1 cellular context compared by ENCODE assay signal in the genomic region with DNA sequence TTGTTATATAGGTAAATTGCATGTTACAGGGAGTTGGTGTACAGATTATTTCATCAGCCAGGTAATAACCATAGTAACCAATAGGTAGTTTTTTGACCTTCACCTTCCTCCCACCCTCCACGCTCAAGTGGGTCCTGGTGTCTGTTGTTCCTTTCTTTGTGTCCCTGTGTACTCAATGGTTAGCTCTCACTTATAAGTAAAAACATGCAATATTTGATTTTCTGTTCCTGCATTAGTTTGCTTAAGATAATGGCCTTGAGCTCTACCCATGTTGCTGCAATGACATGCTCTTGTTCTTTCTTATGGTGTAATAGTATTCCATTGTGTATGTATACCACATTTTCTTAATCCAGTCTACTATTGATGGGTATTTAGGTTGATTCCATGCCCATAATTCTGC.
A peak's percentile ranks its signal among the peaks of the same experiment; 100 is the strongest.
TF ChIP-seq lines count a peak whose summit lies in the region.

No MANE protein-coding gene starts in this region.

TF ChIP-seq in HepG2, 621 proteins besides CTCF, POLR2A, EP300 and RAD21 (continued from another document and continues in another):
- TF ChIP-seq, protein P1, sequence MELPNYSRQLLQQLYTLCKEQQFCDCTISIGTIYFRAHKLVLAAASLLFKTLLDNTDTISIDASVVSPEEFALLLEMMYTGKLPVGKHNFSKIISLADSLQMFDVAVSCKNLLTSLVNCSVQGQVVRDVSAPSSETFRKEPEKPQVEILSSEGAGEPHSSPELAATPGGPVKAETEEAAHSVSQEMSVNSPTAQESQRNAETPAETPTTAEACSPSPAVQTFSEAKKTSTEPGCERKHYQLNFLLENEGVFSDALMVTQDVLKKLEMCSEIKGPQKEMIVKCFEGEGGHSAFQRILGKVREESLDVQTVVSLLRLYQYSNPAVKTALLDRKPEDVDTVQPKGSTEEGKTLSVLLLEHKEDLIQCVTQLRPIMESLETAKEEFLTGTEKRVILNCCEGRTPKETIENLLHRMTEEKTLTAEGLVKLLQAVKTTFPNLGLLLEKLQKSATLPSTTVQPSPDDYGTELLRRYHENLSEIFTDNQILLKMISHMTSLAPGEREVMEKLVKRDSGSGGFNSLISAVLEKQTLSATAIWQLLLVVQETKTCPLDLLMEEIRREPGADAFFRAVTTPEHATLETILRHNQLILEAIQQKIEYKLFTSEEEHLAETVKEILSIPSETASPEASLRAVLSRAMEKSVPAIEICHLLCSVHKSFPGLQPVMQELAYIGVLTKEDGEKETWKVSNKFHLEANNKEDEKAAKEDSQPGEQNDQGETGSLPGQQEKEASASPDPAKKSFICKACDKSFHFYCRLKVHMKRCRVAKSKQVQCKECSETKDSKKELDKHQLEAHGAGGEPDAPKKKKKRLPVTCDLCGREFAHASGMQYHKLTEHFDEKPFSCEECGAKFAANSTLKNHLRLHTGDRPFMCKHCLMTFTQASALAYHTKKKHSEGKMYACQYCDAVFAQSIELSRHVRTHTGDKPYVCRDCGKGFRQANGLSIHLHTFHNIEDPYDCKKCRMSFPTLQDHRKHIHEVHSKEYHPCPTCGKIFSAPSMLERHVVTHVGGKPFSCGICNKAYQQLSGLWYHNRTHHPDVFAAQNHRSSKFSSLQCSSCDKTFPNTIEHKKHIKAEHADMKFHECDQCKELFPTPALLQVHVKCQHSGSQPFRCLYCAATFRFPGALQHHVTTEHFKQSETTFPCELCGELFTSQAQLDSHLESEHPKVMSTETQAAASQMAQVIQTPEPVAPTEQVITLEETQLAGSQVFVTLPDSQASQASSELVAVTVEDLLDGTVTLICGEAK (IDR thresholded peaks at IDR 0.05): no peak
- TF ChIP-seq, protein P1 (CRISPR knock-in tag; IDR thresholded peaks at IDR 0.05): no peak
- TF ChIP-seq NR2F2 (IDR thresholded peaks at IDR 0.05; ENCODE audit: borderline replicate concordance, low read depth): peak; percentile 51; the same call in 1 of the 2 replicates
- TF ChIP-seq ZNF251 (CRISPR knock-in tag; IDR thresholded peaks at IDR 0.05): no peak
- TF ChIP-seq GTF2F1 (IDR thresholded peaks at IDR 0.05; ENCODE audit: low read length): no peak
- no peak for TF ChIP-seq SMAD9 (CRISPR knock-in tag; IDR thresholded peaks at IDR 0.05)
- no peak for TF ChIP-seq MAF1 (CRISPR knock-in tag; IDR thresholded peaks at IDR 0.05; ENCODE audit: borderline replicate concordance)
- TF ChIP-seq PHF5A (CRISPR knock-in tag; IDR thresholded peaks at IDR 0.05; ENCODE audit: low read depth, unreplicated experiment): no peak
- TF ChIP-seq, protein P2, sequence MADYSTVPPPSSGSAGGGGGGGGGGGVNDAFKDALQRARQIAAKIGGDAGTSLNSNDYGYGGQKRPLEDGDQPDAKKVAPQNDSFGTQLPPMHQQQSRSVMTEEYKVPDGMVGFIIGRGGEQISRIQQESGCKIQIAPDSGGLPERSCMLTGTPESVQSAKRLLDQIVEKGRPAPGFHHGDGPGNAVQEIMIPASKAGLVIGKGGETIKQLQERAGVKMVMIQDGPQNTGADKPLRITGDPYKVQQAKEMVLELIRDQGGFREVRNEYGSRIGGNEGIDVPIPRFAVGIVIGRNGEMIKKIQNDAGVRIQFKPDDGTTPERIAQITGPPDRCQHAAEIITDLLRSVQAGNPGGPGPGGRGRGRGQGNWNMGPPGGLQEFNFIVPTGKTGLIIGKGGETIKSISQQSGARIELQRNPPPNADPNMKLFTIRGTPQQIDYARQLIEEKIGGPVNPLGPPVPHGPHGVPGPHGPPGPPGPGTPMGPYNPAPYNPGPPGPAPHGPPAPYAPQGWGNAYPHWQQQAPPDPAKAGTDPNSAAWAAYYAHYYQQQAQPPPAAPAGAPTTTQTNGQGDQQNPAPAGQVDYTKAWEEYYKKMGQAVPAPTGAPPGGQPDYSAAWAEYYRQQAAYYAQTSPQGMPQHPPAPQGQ (CRISPR knock-in tag; IDR thresholded peaks at IDR 0.05; ENCODE audit: borderline replicate concordance): no peak
- TF ChIP-seq, protein P3, sequence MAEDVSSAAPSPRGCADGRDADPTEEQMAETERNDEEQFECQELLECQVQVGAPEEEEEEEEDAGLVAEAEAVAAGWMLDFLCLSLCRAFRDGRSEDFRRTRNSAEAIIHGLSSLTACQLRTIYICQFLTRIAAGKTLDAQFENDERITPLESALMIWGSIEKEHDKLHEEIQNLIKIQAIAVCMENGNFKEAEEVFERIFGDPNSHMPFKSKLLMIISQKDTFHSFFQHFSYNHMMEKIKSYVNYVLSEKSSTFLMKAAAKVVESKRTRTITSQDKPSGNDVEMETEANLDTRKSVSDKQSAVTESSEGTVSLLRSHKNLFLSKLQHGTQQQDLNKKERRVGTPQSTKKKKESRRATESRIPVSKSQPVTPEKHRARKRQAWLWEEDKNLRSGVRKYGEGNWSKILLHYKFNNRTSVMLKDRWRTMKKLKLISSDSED (CRISPR knock-in tag; IDR thresholded peaks at IDR 0.05): no peak
- TF ChIP-seq STAG1 (CRISPR knock-in tag; IDR thresholded peaks at IDR 0.05): no peak
- peak; percentile 16; the same call in 1 of the 2 replicates for TF ChIP-seq TGIF2 (CRISPR knock-in tag; IDR thresholded peaks at IDR 0.05)
- TF ChIP-seq ZNF432 (CRISPR knock-in tag; IDR thresholded peaks at IDR 0.05; ENCODE audit: borderline replicate concordance): no peak
- TF ChIP-seq DNMT3B (CRISPR knock-in tag; conservative IDR thresholded peaks at IDR 0.05): no peak
- TF ChIP-seq, protein P4, sequence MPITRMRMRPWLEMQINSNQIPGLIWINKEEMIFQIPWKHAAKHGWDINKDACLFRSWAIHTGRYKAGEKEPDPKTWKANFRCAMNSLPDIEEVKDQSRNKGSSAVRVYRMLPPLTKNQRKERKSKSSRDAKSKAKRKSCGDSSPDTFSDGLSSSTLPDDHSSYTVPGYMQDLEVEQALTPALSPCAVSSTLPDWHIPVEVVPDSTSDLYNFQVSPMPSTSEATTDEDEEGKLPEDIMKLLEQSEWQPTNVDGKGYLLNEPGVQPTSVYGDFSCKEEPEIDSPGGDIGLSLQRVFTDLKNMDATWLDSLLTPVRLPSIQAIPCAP (CRISPR knock-in tag; IDR thresholded peaks at IDR 0.05; ENCODE audit: low read depth): no peak
- no peak for TF ChIP-seq ETV5 (CRISPR knock-in tag; IDR thresholded peaks at IDR 0.05; ENCODE audit: borderline replicate concordance)
- TF ChIP-seq ZNF598 (CRISPR knock-in tag; IDR thresholded peaks at IDR 0.05; ENCODE audit: borderline replicate concordance): no peak
- no peak for TF ChIP-seq TCF12 (IDR thresholded peaks at IDR 0.05)
- TF ChIP-seq TCF12 (CRISPR knock-in tag; IDR thresholded peaks at IDR 0.05): no peak
- TF ChIP-seq, protein P5, sequence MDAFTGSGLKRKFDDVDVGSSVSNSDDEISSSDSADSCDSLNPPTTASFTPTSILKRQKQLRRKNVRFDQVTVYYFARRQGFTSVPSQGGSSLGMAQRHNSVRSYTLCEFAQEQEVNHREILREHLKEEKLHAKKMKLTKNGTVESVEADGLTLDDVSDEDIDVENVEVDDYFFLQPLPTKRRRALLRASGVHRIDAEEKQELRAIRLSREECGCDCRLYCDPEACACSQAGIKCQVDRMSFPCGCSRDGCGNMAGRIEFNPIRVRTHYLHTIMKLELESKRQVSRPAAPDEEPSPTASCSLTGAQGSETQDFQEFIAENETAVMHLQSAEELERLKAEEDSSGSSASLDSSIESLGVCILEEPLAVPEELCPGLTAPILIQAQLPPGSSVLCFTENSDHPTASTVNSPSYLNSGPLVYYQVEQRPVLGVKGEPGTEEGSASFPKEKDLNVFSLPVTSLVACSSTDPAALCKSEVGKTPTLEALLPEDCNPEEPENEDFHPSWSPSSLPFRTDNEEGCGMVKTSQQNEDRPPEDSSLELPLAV (CRISPR knock-in tag; conservative IDR thresholded peaks at IDR 0.05; ENCODE audit: low read depth): no peak
- peak; percentile 62; the same call in 1 of the 2 replicates for TF ChIP-seq NCOR1 (IDR thresholded peaks at IDR 0.05; ENCODE audit: borderline replicate concordance, low read length)
- TF ChIP-seq MAFK (conservative IDR thresholded peaks at IDR 0.05 in 1 of 2, IDR thresholded peaks at IDR 0.05 in 1 of 2; ENCODE audit: low read length in 2 of 2): no peak
- no peak for TF ChIP-seq ZNF567 (CRISPR knock-in tag; IDR thresholded peaks at IDR 0.05; ENCODE audit: borderline replicate concordance)
- peak; percentile 54 for TF ChIP-seq SKI (IDR thresholded peaks at IDR 0.05; ENCODE audit: partially characterized antibody)
- TF ChIP-seq NR2C2 (CRISPR knock-in tag; IDR thresholded peaks at IDR 0.05; ENCODE audit: borderline replicate concordance): peak; percentile 62
- no peak for TF ChIP-seq ZNF674 (CRISPR knock-in tag; IDR thresholded peaks at IDR 0.05; ENCODE audit: low read depth)
- TF ChIP-seq ZNF749 (CRISPR knock-in tag; IDR thresholded peaks at IDR 0.05; ENCODE audit: borderline replicate concordance): no peak
- no peak for TF ChIP-seq RFX5 (IDR thresholded peaks at IDR 0.05; ENCODE audit: low read depth, low read length)
- TF ChIP-seq ESRRA (CRISPR knock-in tag; IDR thresholded peaks at IDR 0.05; ENCODE audit: low read depth): 0 out of 2 replicates have a peak, but pooled peaks have one; percentile 66
- TF ChIP-seq ZNF547 (CRISPR knock-in tag; IDR thresholded peaks at IDR 0.05): no peak
- TF ChIP-seq ZNF558 (CRISPR knock-in tag; IDR thresholded peaks at IDR 0.05; ENCODE audit: borderline replicate concordance): no peak
- TF ChIP-seq ZNF34 (CRISPR knock-in tag; IDR thresholded peaks at IDR 0.05; ENCODE audit: borderline replicate concordance): no peak
- TF ChIP-seq, protein P6, sequence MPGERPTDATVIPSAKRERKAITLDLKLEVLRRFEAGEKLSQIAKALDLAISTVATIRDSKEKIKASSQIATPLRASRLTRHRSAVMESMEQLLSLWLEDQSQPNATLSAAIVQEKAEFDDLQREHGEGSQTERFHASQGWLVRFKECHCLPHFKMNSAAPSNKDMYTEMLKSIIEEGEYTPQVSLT (CRISPR knock-in tag; IDR thresholded peaks at IDR 0.05; ENCODE audit: borderline replicate concordance, low read depth): no peak
- peak; percentile 93 for TF ChIP-seq FOXJ3 (CRISPR knock-in tag; IDR thresholded peaks at IDR 0.05; ENCODE audit: borderline replicate concordance)
- TF ChIP-seq SRSF1 (optimal IDR thresholded peaks at IDR 0.05; ENCODE audit: low read depth, low read length): no peak
- peak; percentile 84 for TF ChIP-seq BCL6 (CRISPR knock-in tag; IDR thresholded peaks at IDR 0.05)
- TF ChIP-seq ZNF556 (CRISPR knock-in tag; IDR thresholded peaks at IDR 0.05; ENCODE audit: borderline replicate concordance): no peak; the same call in 1 of the 2 replicates
- TF ChIP-seq, protein P7, sequence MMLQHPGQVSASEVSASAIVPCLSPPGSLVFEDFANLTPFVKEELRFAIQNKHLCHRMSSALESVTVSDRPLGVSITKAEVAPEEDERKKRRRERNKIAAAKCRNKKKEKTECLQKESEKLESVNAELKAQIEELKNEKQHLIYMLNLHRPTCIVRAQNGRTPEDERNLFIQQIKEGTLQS (CRISPR knock-in tag; IDR thresholded peaks at IDR 0.05): no peak
- TF ChIP-seq, protein P8, sequence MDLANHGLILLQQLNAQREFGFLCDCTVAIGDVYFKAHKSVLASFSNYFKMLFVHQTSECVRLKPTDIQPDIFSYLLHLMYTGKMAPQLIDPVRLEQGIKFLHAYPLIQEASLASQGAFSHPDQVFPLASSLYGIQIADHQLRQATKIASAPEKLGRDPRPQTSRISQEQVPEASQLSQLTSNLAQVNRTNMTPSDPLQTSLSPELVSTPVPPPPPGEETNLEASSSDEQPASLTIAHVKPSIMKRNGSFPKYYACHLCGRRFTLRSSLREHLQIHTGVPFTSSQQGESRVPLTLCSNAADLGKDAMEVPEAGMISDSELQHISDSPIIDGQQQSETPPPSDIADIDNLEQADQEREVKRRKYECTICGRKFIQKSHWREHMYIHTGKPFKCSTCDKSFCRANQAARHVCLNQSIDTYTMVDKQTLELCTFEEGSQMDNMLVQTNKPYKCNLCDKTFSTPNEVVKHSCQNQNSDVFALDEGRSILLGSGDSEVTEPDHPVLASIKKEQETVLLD (CRISPR knock-in tag; IDR thresholded peaks at IDR 0.05; ENCODE audit: low read depth): no peak
- TF ChIP-seq HNRNPK (IDR thresholded peaks at IDR 0.05; ENCODE audit: low read depth, low read length, poor library complexity, severe bottlenecking): no peak
- no peak for TF ChIP-seq ZBTB42 (CRISPR knock-in tag; IDR thresholded peaks at IDR 0.05)
- no peak for TF ChIP-seq ZNF138 (CRISPR knock-in tag; IDR thresholded peaks at IDR 0.05; ENCODE audit: low read depth)
- no peak for TF ChIP-seq RFX1 (IDR thresholded peaks at IDR 0.05)
- no peak for TF ChIP-seq ZNF720 (CRISPR knock-in tag; IDR thresholded peaks at IDR 0.05)
- TF ChIP-seq ZNF264 (CRISPR knock-in tag; IDR thresholded peaks at IDR 0.05): 0 out of 2 replicates have a peak, but pooled peaks have one; percentile 51
- TF ChIP-seq XRCC5 (optimal IDR thresholded peaks at IDR 0.05; ENCODE audit: low read length): no peak
- no peak for TF ChIP-seq FOXM1 (CRISPR knock-in tag; IDR thresholded peaks at IDR 0.05)
- TF ChIP-seq ZNF616 (CRISPR knock-in tag; IDR thresholded peaks at IDR 0.05; ENCODE audit: low read depth): no peak
- TF ChIP-seq SP140L (CRISPR knock-in tag; IDR thresholded peaks at IDR 0.05; ENCODE audit: borderline replicate concordance): no peak
- TF ChIP-seq TEAD2 (CRISPR knock-in tag; IDR thresholded peaks at IDR 0.05): no peak
- no peak for TF ChIP-seq SYNCRIP (IDR thresholded peaks at IDR 0.05; ENCODE audit: insufficient read depth, low read depth, low read length)
- no peak for TF ChIP-seq HNRNPUL1 (IDR thresholded peaks at IDR 0.05; ENCODE audit: low read depth, low read length)
- no peak for TF ChIP-seq SALL2 (CRISPR knock-in tag; IDR thresholded peaks at IDR 0.05)
- no peak for TF ChIP-seq ZNF253 (CRISPR knock-in tag; IDR thresholded peaks at IDR 0.05; ENCODE audit: borderline replicate concordance)
- TF ChIP-seq KAT7 (CRISPR knock-in tag; IDR thresholded peaks at IDR 0.05; ENCODE audit: borderline replicate concordance): no peak
- TF ChIP-seq ARNTL (CRISPR knock-in tag; IDR thresholded peaks at IDR 0.05): no peak
